11 cellular contexts compared by ENCODE assay signal in genomic region chr4:6929339-6929734, GRCh38. TPM values are rescaled to one million over a fixed set of nuclear protein-coding genes. Genes with fewer than 3 reads are reported as not detected.
DNase-seq lines count a peak whose midpoint lies in the region; ATAC-seq and TF ChIP-seq lines count a peak whose summit lies in the region.
"Had no signal": no experiment of that assay in that cellular context is flagged by ENCODE, and none has a peak within 500 bp of the region (broad histone marks: within the 10 kb centered on the region; RNA-seq: fewer than 3 reads in every experiment).

No MANE protein-coding gene starts in this region.

- intact Hi-C loops in left cardiac atrium (cut with DNase I): no loop called here

- DNase-seq in stimulated activated naive CD8-positive, alpha-beta T cell treated with anti-CD3 and anti-CD28 coated beads, Interleukin-15, amount 100 ng/mL, for 72 hours: no peak
- DNase-seq in stimulated activated naive CD8-positive, alpha-beta T cell treated with anti-CD3 and anti-CD28 coated beads, Interleukin-15, Interleukin-2, amounts not matched to agents 100 U/mL and 50 U/mL, for 24 hours: no peak
- no peak for DNase-seq in left cardiac atrium
- no peak for DNase-seq in nephron progenitor cell
- DNase-seq in DMS53 treated with DMSO at 0.1 percent for 48 hours (lab: John Stamatoyannopoulos, UW; ENCODE audit: unreplicated experiment): no peak
- no peak for DNase-seq in kidney glomerular epithelial cell (lab: John Stamatoyannopoulos, UW)
- DNase-seq: NCI-H146, NCI-H446 treated with DMSO at 0.1 percent for 48 hours, ovary had no signal

- no peak for ATAC-seq in stimulated activated naive CD8-positive, alpha-beta T cell treated with anti-CD3 and anti-CD28 coated beads, Interleukin-15, amount 100 ng/mL, for 72 hours
- no peak for ATAC-seq in stimulated activated naive CD8-positive, alpha-beta T cell treated with anti-CD3 and anti-CD28 coated beads, Interleukin-15, Interleukin-2, amounts not matched to agents 100 U/mL and 50 U/mL, for 24 hours
- ATAC-seq in left cardiac atrium (peak; percentile 17 to 60), GM18502 (IDR thresholded peaks at IDR 0.05; ENCODE audit: poor library complexity, unreplicated experiment) (no peak), GM21360 (IDR thresholded peaks at IDR 0.05; ENCODE audit: unreplicated experiment) (no peak)

- peaks cover 44% of the 10 kb centered on the region for H3K36me3 Mint-ChIP-seq in nephron progenitor cell (ENCODE audit: low read depth)

- H3K9me3 Mint-ChIP-seq in stimulated activated naive CD8-positive, alpha-beta T cell treated with anti-CD3 and anti-CD28 coated beads, Interleukin-15, amount 100 ng/mL, for 72 hours: peaks cover 6 to 9% of the 10 kb centered on the region in 2 donors
- H3K9me3 Mint-ChIP-seq in nephron progenitor cell: peaks cover 18% of the 10 kb centered on the region

- H3K4me3 Mint-ChIP-seq in stimulated activated naive CD8-positive, alpha-beta T cell treated with anti-CD3 and anti-CD28 coated beads, Interleukin-15, amount 100 ng/mL, for 72 hours: no peak overlapping the region
- peak overlapping the region; percentile 53 for H3K4me3 Mint-ChIP-seq in nephron progenitor cell

- no peaks in the 10 kb centered on the region for H3K27me3 Mint-ChIP-seq in stimulated activated naive CD8-positive, alpha-beta T cell treated with anti-CD3 and anti-CD28 coated beads, Interleukin-15, amount 100 ng/mL, for 72 hours
- H3K27me3 Mint-ChIP-seq in nephron progenitor cell (ENCODE audit: low read depth, poor library complexity): peaks cover 15% of the 10 kb centered on the region

- TF ChIP-seq CTCF in nephron progenitor cell (IDR thresholded peaks at IDR 0.05): no peak

- H3K4me1 Mint-ChIP-seq in stimulated activated naive CD8-positive, alpha-beta T cell treated with anti-CD3 and anti-CD28 coated beads, Interleukin-15, amount 100 ng/mL, for 72 hours: peaks cover 66% of the 10 kb centered on the region
- H3K4me1 Mint-ChIP-seq in nephron progenitor cell: peaks cover 58% of the 10 kb centered on the region

- H3K27ac Mint-ChIP-seq in stimulated activated naive CD8-positive, alpha-beta T cell treated with anti-CD3 and anti-CD28 coated beads, Interleukin-15, amount 100 ng/mL, for 72 hours: peak overlapping the region; percentile 8 to 29
- H3K27ac Mint-ChIP-seq in nephron progenitor cell: peak overlapping the region; percentile 30

RNA-seq across cellular contexts. Expression of gene TBC1D14, which starts 19.7 kb away (rescaled TPM):
- total RNA-seq in left cardiac atrium: 10 to 100 TPM; 34.7 to 35.9 TPM

Comparison
In these comparisons a context has a peak if more than half of its experiments do, and no peak if none do; other contexts are left out.
1. ATAC-seq: peak in left cardiac atrium (2 of 2); none in stimulated activated naive CD8-positive, alpha-beta T cell treated with anti-CD3 and anti-CD28 coated beads, Interleukin-15, amount 100 ng/mL, for 72 hours (single experiment), stimulated activated naive CD8-positive, alpha-beta T cell treated with anti-CD3 and anti-CD28 coated beads, Interleukin-15, Interleukin-2, amounts not matched to agents 100 U/mL and 50 U/mL, for 24 hours (single experiment), GM18502 (single experiment) and GM21360 (single experiment).